In the genomic region with DNA sequence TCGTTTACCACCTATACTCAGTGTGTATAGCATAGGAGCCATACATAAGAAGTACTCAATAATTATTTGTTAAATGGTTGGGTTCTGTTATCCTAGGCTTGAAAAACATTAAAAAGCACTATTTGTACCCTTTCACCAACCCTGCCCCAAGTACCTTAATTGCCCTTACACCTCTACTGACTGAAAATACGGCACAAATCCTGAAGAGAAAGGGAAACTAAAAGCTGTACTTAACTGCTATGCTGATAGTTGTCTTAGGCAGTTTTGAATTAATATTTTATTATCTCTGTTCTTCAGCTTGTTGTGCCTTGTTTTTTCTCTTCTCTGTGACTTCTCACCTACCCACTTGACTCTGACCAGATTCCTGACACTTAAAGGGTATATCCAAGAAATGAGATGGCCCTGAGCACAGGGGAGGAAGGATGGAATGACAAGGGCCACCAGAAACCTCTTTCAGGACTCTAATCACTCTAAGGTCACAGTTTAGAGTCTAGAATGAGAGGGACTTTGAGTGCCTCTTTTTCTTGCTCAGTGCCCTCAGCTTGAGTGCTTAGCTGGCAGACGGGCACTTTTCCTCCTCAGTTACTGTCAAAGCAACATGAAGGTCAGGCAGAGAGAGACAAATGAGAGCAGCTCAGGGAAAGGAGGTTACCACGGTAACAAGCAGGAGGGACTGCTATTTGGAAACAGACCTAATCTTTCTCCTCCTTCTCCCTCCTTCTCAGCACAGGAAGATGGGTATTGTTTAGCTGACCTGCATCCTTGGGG, we compare ENCODE assay signal across 9 cellular contexts.
DNase-seq lines count a peak whose midpoint lies in the region; ATAC-seq and FAIRE-seq lines count a peak whose summit lies in the region.
"Had no signal": no experiment of that assay in that cellular context is flagged by ENCODE, and none has a peak within 500 bp of the region (broad histone marks: within the 10 kb centered on the region; RNA-seq: fewer than 3 reads in every experiment).

No MANE protein-coding gene starts in this region.

- H3K4me3 ChIP-seq in mesendoderm (ENCODE audit: low read length) = no peak overlapping the region

- H3K4me1 ChIP-seq in mesendoderm (ENCODE audit: control insufficient read depth, low read depth, low read length) = peaks cover 1% of the 10 kb centered on the region

- H4K5ac ChIP-seq in mesendoderm (ENCODE audit: low read length) = no peak overlapping the region

- no peak for FAIRE-seq in HTR-8/SVneo (lab: Jason Lieb, UNC)
- FAIRE-seq: A204.1 had no signal

- H3K27ac ChIP-seq in cingulate gyrus (ENCODE audit: low read depth, low read length) (peak overlapping the region; percentile 43), mesendoderm (ENCODE audit: low read depth, low read length) (no peak overlapping the region)

- no peak overlapping the region for H3K4me2 ChIP-seq in mesendoderm (ENCODE audit: low read length)

- no peak overlapping the region for H3K9ac ChIP-seq in mesendoderm (ENCODE audit: low read length)

- H3K18ac ChIP-seq in mesendoderm (ENCODE audit: low read length) = no peak overlapping the region

- DNase-seq in DMS 273 (lab: John Stamatoyannopoulos, UW; ENCODE audit: unreplicated experiment) = peak; percentile 63
- DNase-seq in DMS 273 treated with DMSO at 0.1 percent for 48 hours (lab: John Stamatoyannopoulos, UW) = no peak
- peak; percentile 21 for DNase-seq in HTR-8/SVneo (ENCODE audit: insufficient read length, low spot score)
- DNase-seq in OCI-M1 (lab: John Stamatoyannopoulos, UW) = peak; percentile 65
- peak; percentile 94 for DNase-seq in mesendoderm
- DNase-seq in mucosa of gallbladder (ENCODE audit: low spot score) = no peak

- no peaks in the 10 kb centered on the region for H3K36me3 ChIP-seq in mesendoderm (ENCODE audit: control insufficient read depth, insufficient read depth, low read length)

- H3K56ac ChIP-seq in mesendoderm (ENCODE audit: low read length) = no peak overlapping the region

- no CpG with 5 or more reads among the region's 4 CpGs for WGBS in mesendoderm (ENCODE audit: extremely low coverage, insufficient coverage, low lambda C conversion rate)

- H2AK5ac ChIP-seq in mesendoderm (ENCODE audit: low read length) = no peak overlapping the region

- H2BK5ac ChIP-seq in mesendoderm (ENCODE audit: low read length) = no peak overlapping the region

- H3K79me1 ChIP-seq in mesendoderm (ENCODE audit: low read length) = peaks cover 12% of the 10 kb centered on the region

- ATAC-seq in HG02840 (IDR thresholded peaks at IDR 0.05; ENCODE audit: low FRiP score, unreplicated experiment) = no peak

- no peak overlapping the region for H2BK15ac ChIP-seq in mesendoderm (replicated peaks; ENCODE audit: low read depth)

- no peak overlapping the region for H3K23ac ChIP-seq in mesendoderm (ENCODE audit: low read length)

- no peaks in the 10 kb centered on the region for H3K27me3 ChIP-seq in mesendoderm (ENCODE audit: insufficient read depth, low read length, poor library complexity)

- no peak overlapping the region for H3K4ac ChIP-seq in mesendoderm (ENCODE audit: low read depth, low read length)

- no peak overlapping the region for H2BK120ac ChIP-seq in mesendoderm (ENCODE audit: low read depth, low read length)

- peaks cover 15% of the 10 kb centered on the region for H3K79me2 ChIP-seq in mesendoderm (ENCODE audit: control insufficient read depth, insufficient read depth, low read length)

- no peak overlapping the region for H4K8ac ChIP-seq in mesendoderm (ENCODE audit: low read depth, low read length)

Comparison
In these comparisons a context has a peak if more than half of its experiments do, and no peak if none do; other contexts are left out.
1. DNase-seq: peak in DMS 273 (single experiment), HTR-8/SVneo (single experiment), OCI-M1 (single experiment) and mesendoderm (single experiment); none in DMS 273 treated with DMSO at 0.1 percent for 48 hours (single experiment) and mucosa of gallbladder (single experiment).